In genomic region chr12:115190191-115190590, GRCh38 we compare ENCODE assay signal across 21 cellular contexts.
"Had no signal": no experiment of that assay in that cellular context is flagged by ENCODE, and none has a peak within 500 bp of the region (broad histone marks: within the 10 kb centered on the region; RNA-seq: fewer than 3 reads in every experiment).

No MANE protein-coding gene starts in this region.

- H3K27me3 Mint-ChIP-seq: activated CD4-positive, alpha-beta T cell treated with anti-CD3 and anti-CD28 coated beads, Interleukin-2, amount 10 ng/mL, durations not matched to agents 7 days and 5 days; dendritic cell treated with granulocyte-macrophage colony-stimulating factor and Interleukin-4, amounts not matched to agents 40 ng/mL and 50 ng/mL, for 4 days; stimulated activated naive CD8-positive, alpha-beta T cell treated with anti-CD3 and anti-CD28 coated beads, Interleukin-15, amount 100 ng/mL, for 72 hours had no signal

- H3K27me3 ChIP-seq: esophagus muscularis mucosa, ovary had no signal

- DNase-seq: activated CD4-positive, alpha-beta T cell treated with anti-CD3 and anti-CD28 coated beads, Interleukin-2, amount 10 ng/mL, durations not matched to agents 7 days and 5 days; activated CD8-positive, alpha-beta memory T cell treated with anti-CD3 and anti-CD28 coated beads, Interleukin-2, amount 50 U/mL, for 4 hours; activated effector memory CD4-positive, alpha-beta T cell treated with anti-CD3 and anti-CD28 coated beads, Interleukin-2, amount 50 U/mL, for 16 hours; activated naive CD4-positive, alpha-beta T cell treated with anti-CD3 and anti-CD28 coated beads, Interleukin-2, amount 50 U/mL, for 16 hours; activated T-cell treated with anti-CD3 and anti-CD28 coated beads, Interleukin-2, amount 50 U/mL, for 4 hours; effector CD8-positive, alpha-beta T cell; foreskin melanocyte; ovary; psoas muscle; right cardiac atrium; stimulated activated CD4-positive, alpha-beta T cell treated with anti-CD3 and anti-CD28 coated beads, Interleukin-15, amount 100 ng/mL, for 24 hours; stimulated activated CD4-positive, alpha-beta T cell treated with anti-CD3 and anti-CD28 coated beads, Interleukin-2, amount 100 ng/mL, for 48 hours; stimulated activated naive CD8-positive, alpha-beta T cell treated with anti-CD3 and anti-CD28 coated beads, Interleukin-15, amount 100 ng/mL, for 72 hours had no signal

- H3K9me3 Mint-ChIP-seq: dendritic cell treated with granulocyte-macrophage colony-stimulating factor and Interleukin-4, amounts not matched to agents 40 ng/mL and 50 ng/mL, for 4 days had no signal

- H3K4me1 Mint-ChIP-seq: activated CD4-positive, alpha-beta T cell treated with anti-CD3 and anti-CD28 coated beads, Interleukin-2, amount 10 ng/mL, durations not matched to agents 7 days and 5 days; stimulated activated naive CD8-positive, alpha-beta T cell treated with anti-CD3 and anti-CD28 coated beads, Interleukin-15, amount 100 ng/mL, for 72 hours had no signal

- H3K9me3 ChIP-seq: ovary, psoas muscle had no signal

- H3K4me3 ChIP-seq: esophagus muscularis mucosa, lung, ovary, psoas muscle, skin epidermis, thoracic aorta had no signal

- H3K4me3 Mint-ChIP-seq: activated CD4-positive, alpha-beta T cell treated with anti-CD3 and anti-CD28 coated beads, Interleukin-2, amount 10 ng/mL, durations not matched to agents 7 days and 5 days; activated T-cell treated with anti-CD3 and anti-CD28 coated beads, Interleukin-2, amount 50 U/mL, for 4 hours; dendritic cell treated with granulocyte-macrophage colony-stimulating factor and Interleukin-4, amounts not matched to agents 40 ng/mL and 50 ng/mL, for 4 days; stimulated activated naive CD8-positive, alpha-beta T cell treated with anti-CD3 and anti-CD28 coated beads, Interleukin-15, amount 100 ng/mL, for 72 hours; T-helper 1 cell treated with Interleukin-12 subunit alpha and Interleukin-12 subunit beta and Interleukin-4 antibody, amounts not matched to agents 30 μg/mL and 1 μg/mL, for 36 hours had no signal

- FAIRE-seq: keratinocyte had no signal

- H3K36me3 ChIP-seq: esophagus muscularis mucosa, ovary, thoracic aorta had no signal

- ATAC-seq: activated CD4-positive, CD25-positive, alpha-beta regulatory T cell treated with anti-CD3 and anti-CD28 coated beads, Interleukin-2, amount 50 U/mL, for 24 hours; activated T-cell treated with anti-CD3 and anti-CD28 coated beads, Interleukin-2, amount 50 U/mL, for 4 hours; psoas muscle; right cardiac atrium; stimulated activated naive CD8-positive, alpha-beta T cell treated with anti-CD3 and anti-CD28 coated beads, Interleukin-15, amount 100 ng/mL, for 72 hours had no signal

- H3K27ac Mint-ChIP-seq: activated CD4-positive, alpha-beta T cell treated with anti-CD3 and anti-CD28 coated beads, Interleukin-2, amount 10 ng/mL, durations not matched to agents 7 days and 5 days; dendritic cell treated with granulocyte-macrophage colony-stimulating factor and Interleukin-4, amounts not matched to agents 40 ng/mL and 50 ng/mL, for 4 days; stimulated activated naive CD8-positive, alpha-beta T cell treated with anti-CD3 and anti-CD28 coated beads, Interleukin-15, amount 100 ng/mL, for 72 hours; T-helper 1 cell treated with Interleukin-12 subunit alpha and Interleukin-12 subunit beta and Interleukin-4 antibody, amounts not matched to agents 30 μg/mL and 1 μg/mL, for 36 hours had no signal

- H3K4me1 ChIP-seq: esophagus muscularis mucosa, psoas muscle had no signal

- H3K27ac ChIP-seq: esophagus muscularis mucosa, ovary, psoas muscle, thoracic aorta had no signal
